Comparison of ENCODE assay signal across 9 cellular contexts in the genomic region with DNA sequence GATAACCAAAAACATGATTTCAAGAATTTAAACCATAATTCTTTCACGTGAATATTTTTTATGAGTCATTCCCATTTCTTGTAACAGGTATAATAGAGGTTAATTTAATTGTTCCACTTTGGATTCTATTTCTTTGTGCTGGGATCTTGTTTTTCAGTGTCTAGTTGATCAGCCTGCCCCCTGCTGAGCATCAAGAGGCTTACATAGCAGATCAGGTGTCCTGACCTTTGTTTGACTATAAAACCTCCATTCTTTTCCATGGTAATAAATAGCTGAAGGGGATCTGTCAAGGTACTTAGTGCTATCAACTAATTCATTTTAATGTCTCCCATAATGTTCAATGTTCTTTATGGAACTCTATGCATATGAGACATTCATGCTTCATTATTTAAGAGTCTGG. TPM values are rescaled to one million over a fixed set of nuclear protein-coding genes. Genes with fewer than 3 reads are reported as not detected.
DNase-seq lines count a peak whose midpoint lies in the region; ATAC-seq and TF ChIP-seq lines count a peak whose summit lies in the region.
"Had no signal": no experiment of that assay in that cellular context is flagged by ENCODE, and none has a peak within 500 bp of the region (broad histone marks: within the 10 kb centered on the region; RNA-seq: fewer than 3 reads in every experiment).

No MANE protein-coding gene starts in this region.

- H3K27ac Mint-ChIP-seq in MCF 10A (ENCODE audit: low read depth, unreplicated experiment) = no peak overlapping the region
- H3K27ac Mint-ChIP-seq in naive thymus-derived CD4-positive, alpha-beta T cell = no peak overlapping the region

- H3K36me3 ChIP-seq in naive thymus-derived CD4-positive, alpha-beta T cell (ENCODE audit: control insufficient read depth in 2 of 3, insufficient read depth in 3 of 3, low read length in 3 of 3) = no peaks in the 10 kb centered on the region
- H3K36me3 ChIP-seq: BLaER1 treated with 17β-estradiol and CSF1 and Interleukin-3, amounts not matched to agents 10 nM and 100 nM had no signal

- no peaks in the 10 kb centered on the region for H3K4me1 ChIP-seq in naive thymus-derived CD4-positive, alpha-beta T cell (ENCODE audit: control insufficient read depth in 2 of 2, insufficient read depth in 2 of 2, low read length in 2 of 2)
- H3K4me1 ChIP-seq: BLaER1 treated with 17β-estradiol and CSF1 and Interleukin-3, amounts not matched to agents 10 nM and 100 nM had no signal

- no peaks in the 10 kb centered on the region for H3K9me3 Mint-ChIP-seq in MCF 10A (ENCODE audit: unreplicated experiment)
- H3K9me3 Mint-ChIP-seq in naive thymus-derived CD4-positive, alpha-beta T cell = no peaks in the 10 kb centered on the region

- peak; percentile 45 for TF ChIP-seq CTCF in MCF 10A (IDR thresholded peaks at IDR 0.05; ENCODE audit: unreplicated experiment)

- POLR2A ChIA-PET in MCF 10A (lab: Yijun Ruan, JAX) = interaction anchor here (0.6 to 31.8 kb wide), 14 partner anchors 8 to 210 kb away, joined by 3 to 1749 read pairs (median 4); a partner anchor contains a TSS
- POLR2A ChIA-PET in naive thymus-derived CD4-positive, alpha-beta T cell (lab: Charles Lee) = interaction anchor here (0.5 to 1.5 kb wide), 3 partner anchors 9 to 181 kb away, joined by 3 to 4 read pairs (median 3); no protein-coding TSS in a partner anchor

- no peaks in the 10 kb centered on the region for H3K27me3 ChIP-seq in naive thymus-derived CD4-positive, alpha-beta T cell (ENCODE audit: control insufficient read depth in 2 of 2, insufficient read depth in 2 of 2, low read length in 2 of 2)
- H3K27me3 ChIP-seq: BLaER1 treated with 17β-estradiol and CSF1 and Interleukin-3, amounts not matched to agents 10 nM and 100 nM had no signal

- H3K36me3 Mint-ChIP-seq in MCF 10A (ENCODE audit: insufficient read depth, unreplicated experiment) = no peaks in the 10 kb centered on the region
- H3K36me3 Mint-ChIP-seq in naive thymus-derived CD4-positive, alpha-beta T cell = no peaks in the 10 kb centered on the region

- peak; percentile 42 for ATAC-seq in naive thymus-derived CD4-positive, alpha-beta T cell
- ATAC-seq in HG02678 (IDR thresholded peaks at IDR 0.05; ENCODE audit: unreplicated experiment) (no peak), sciatic nerve (no peak)

- CTCF ChIA-PET in MCF 10A (lab: Yijun Ruan, JAX) = interaction anchor here (0.6 to 6.0 kb wide), 15 partner anchors 9 to 195 kb away, joined by 3 to 157 read pairs (median 5); a partner anchor contains a TSS
- CTCF ChIA-PET in naive thymus-derived CD4-positive, alpha-beta T cell (lab: Charles Lee) = interaction anchor here (1.2 to 1.6 kb wide), 3 partner anchors 9 to 207 kb away, joined by 3 to 5 read pairs (median 3); no protein-coding TSS in a partner anchor

- BruUV-seq in MCF 10A (replicated peaks; lab: Mats Ljungman, UMichigan) = no TSS peak

- H3K4me3 Mint-ChIP-seq in MCF 10A (ENCODE audit: unreplicated experiment) = peak overlapping the region; percentile 83
- no peak overlapping the region for H3K4me3 Mint-ChIP-seq in naive thymus-derived CD4-positive, alpha-beta T cell

- intact Hi-C loops in MCF 10A (cut with micrococcal nuclease) = loop anchor here (1.0 to 5.0 kb wide), 2 partner anchors 33 to 192 kb away; no protein-coding TSS in a partner anchor
- intact Hi-C loops in naive thymus-derived CD4-positive, alpha-beta T cell (cut with micrococcal nuclease) = loop anchor here (1.0 to 5.0 kb wide), 4 partner anchors 42 to 367 kb away; a partner anchor contains a TSS
- intact Hi-C loops in sciatic nerve (cut with DNase I) = no loop called here

- H3K4me3 ChIP-seq in naive thymus-derived CD4-positive, alpha-beta T cell (ENCODE audit: low read length) = no peak overlapping the region
- H3K4me3 ChIP-seq: BLaER1 treated with 17β-estradiol and CSF1 and Interleukin-3, amounts not matched to agents 10 nM and 100 nM had no signal

- peaks cover 24% of the 10 kb centered on the region for H3K4me1 Mint-ChIP-seq in MCF 10A (ENCODE audit: insufficient read depth, unreplicated experiment)
- H3K4me1 Mint-ChIP-seq in naive thymus-derived CD4-positive, alpha-beta T cell = peaks cover 0 to 4% (median 0%) of the 10 kb centered on the region in 7 donors

- H3K9me3 ChIP-seq in naive thymus-derived CD4-positive, alpha-beta T cell (ENCODE audit: control insufficient read depth in 2 of 3, low read length in 3 of 3) = no peaks in the 10 kb centered on the region
- H3K9me3 ChIP-seq: BLaER1 treated with 17β-estradiol and CSF1 and Interleukin-3, amounts not matched to agents 10 nM and 100 nM had no signal

- no peak overlapping the region for H3K27ac ChIP-seq in naive thymus-derived CD4-positive, alpha-beta T cell (ENCODE audit: low read depth, low read length)
- H3K27ac ChIP-seq: BLaER1 treated with 17β-estradiol and CSF1 and Interleukin-3, amounts not matched to agents 10 nM and 100 nM had no signal

- no peaks in the 10 kb centered on the region for H3K27me3 Mint-ChIP-seq in MCF 10A (ENCODE audit: insufficient read depth, unreplicated experiment)
- peaks cover 0 to 22% (median 0%) of the 10 kb centered on the region in 5 donors for H3K27me3 Mint-ChIP-seq in naive thymus-derived CD4-positive, alpha-beta T cell

- peak; percentile 29 for DNase-seq in NCI-H2171 treated with DMSO at 0.1 percent for 48 hours (lab: John Stamatoyannopoulos, UW)
- no peak for DNase-seq in NCI-H2171 (lab: John Stamatoyannopoulos, UW)
- DNase-seq in NCI-H128 (lab: John Stamatoyannopoulos, UW; ENCODE audit: unreplicated experiment) = peak; percentile 51
- peak; percentile 65 for DNase-seq in MCF 10A (ENCODE audit: unreplicated experiment)
- DNase-seq in naive thymus-derived CD4-positive, alpha-beta T cell = peak in 5 of 9 donors; percentile 8 to 20 (median 12)
- no peak for DNase-seq in sciatic nerve (ENCODE audit: low spot score)
- DNase-seq in activated effector memory CD4-positive, alpha-beta T cell treated with anti-CD3 and anti-CD28 coated beads, Interleukin-2, amount 50 U/mL, for 16 hours = no peak

RNA-seq across cellular contexts. Expression of a gene that starts 4.9 kb away (rescaled TPM):
- 514 and 563 TPM in 2 replicates for total RNA-seq in MCF 10A (2022)
- total RNA-seq in naive thymus-derived CD4-positive, alpha-beta T cell = not detected
- not detected for polyA plus RNA-seq in naive thymus-derived CD4-positive, alpha-beta T cell
- 0.45 TPM for total RNA-seq in sciatic nerve

RNA-seq across cellular contexts. Expression of a gene that starts 41.2 kb away (rescaled TPM):
- total RNA-seq in MCF 10A (2022) = 7.7 and 8.9 TPM in 2 replicates
- total RNA-seq in naive thymus-derived CD4-positive, alpha-beta T cell = 10 to 100 TPM; 12.0 to 15.3 (median 14.2) TPM
- 10 to 100 TPM; 10.1 to 19.8 TPM for polyA plus RNA-seq in naive thymus-derived CD4-positive, alpha-beta T cell
- total RNA-seq in sciatic nerve = 7.8 TPM

Comparison
In these comparisons a context has a peak if more than half of its experiments do, and no peak if none do; other contexts are left out.
1. DNase-seq: peak in NCI-H2171 treated with DMSO at 0.1 percent for 48 hours (single experiment), NCI-H128 (single experiment), MCF 10A (single experiment) and naive thymus-derived CD4-positive, alpha-beta T cell (5 of 9); none in NCI-H2171 (single experiment), sciatic nerve (single experiment) and activated effector memory CD4-positive, alpha-beta T cell treated with anti-CD3 and anti-CD28 coated beads, Interleukin-2, amount 50 U/mL, for 16 hours (single experiment).
2. RNA of a gene that starts 4.9 kb away (total RNA-seq): 514 to 563 TPM in MCF 10A; 0.45 TPM in sciatic nerve (single experiment) and not detected in naive thymus-derived CD4-positive, alpha-beta T cell; every median in the first group is over 100 times any median in the second.